ENCODE assay signal across 2 cellular contexts in the genomic region with DNA sequence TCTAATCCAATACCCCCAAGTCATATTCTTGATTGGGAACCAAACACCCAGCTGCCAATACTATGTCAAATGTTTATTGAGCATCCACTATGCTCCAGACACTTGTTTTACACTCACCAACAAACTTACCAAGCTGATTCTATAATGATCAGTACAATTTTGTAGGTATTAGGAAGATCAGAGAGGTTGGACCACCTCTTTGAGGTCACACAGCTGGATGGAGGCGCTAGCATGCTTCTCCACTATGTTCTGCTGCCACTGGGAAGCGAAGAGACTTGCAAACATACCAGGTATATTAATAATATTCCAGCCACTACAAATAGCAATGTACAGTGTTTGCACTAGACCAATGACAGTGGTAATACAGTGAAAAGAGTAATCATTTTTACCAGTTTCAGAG.
TF ChIP-seq lines count a peak whose summit lies in the region.

No MANE protein-coding gene starts in this region.

TF ChIP-seq in A549, 52 proteins besides CTCF, POLR2A, EP300 and RAD21 (continued from another document):
- no peak for TF ChIP-seq ZC3H11A (IDR thresholded peaks at IDR 0.05)

TF ChIP-seq in HEK293, 187 proteins besides CTCF, POLR2A, EP300 and RAD21:
- TF ChIP-seq, protein P1, sequence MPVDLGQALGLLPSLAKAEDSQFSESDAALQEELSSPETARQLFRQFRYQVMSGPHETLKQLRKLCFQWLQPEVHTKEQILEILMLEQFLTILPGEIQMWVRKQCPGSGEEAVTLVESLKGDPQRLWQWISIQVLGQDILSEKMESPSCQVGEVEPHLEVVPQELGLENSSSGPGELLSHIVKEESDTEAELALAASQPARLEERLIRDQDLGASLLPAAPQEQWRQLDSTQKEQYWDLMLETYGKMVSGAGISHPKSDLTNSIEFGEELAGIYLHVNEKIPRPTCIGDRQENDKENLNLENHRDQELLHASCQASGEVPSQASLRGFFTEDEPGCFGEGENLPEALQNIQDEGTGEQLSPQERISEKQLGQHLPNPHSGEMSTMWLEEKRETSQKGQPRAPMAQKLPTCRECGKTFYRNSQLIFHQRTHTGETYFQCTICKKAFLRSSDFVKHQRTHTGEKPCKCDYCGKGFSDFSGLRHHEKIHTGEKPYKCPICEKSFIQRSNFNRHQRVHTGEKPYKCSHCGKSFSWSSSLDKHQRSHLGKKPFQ (tag by site-specific recombination; IDR thresholded peaks at IDR 0.05): no peak
- TF ChIP-seq ZNF768 (tag by site-specific recombination; IDR thresholded peaks at IDR 0.05): peak; percentile 60; the same call in 1 of the 2 replicates
